In genomic region chr19:41310031-41310831, GRCh38 we compare ENCODE assay signal across 8 cellular contexts. TPM values are rescaled to one million over a fixed set of nuclear protein-coding genes. Genes with fewer than 3 reads are reported as not detected.
DNase-seq lines count a peak whose midpoint lies in the region; ATAC-seq and TF ChIP-seq lines count a peak whose summit lies in the region.

TSS of gene CCDC97 (plus strand) at chr19:41310172. CDS start at chr19:41310311, 139 bp downstream.

- H3K27me3 ChIP-seq in left lung = no peaks in the 10 kb centered on the region

- H3K4me1 ChIP-seq in left lung = peaks cover 28 to 70% of the 10 kb centered on the region in 2 donors

- TF ChIP-seq CTCF in left lung (IDR thresholded peaks at IDR 0.05) = no peak

- intact Hi-C loops in left lung (cut with DNase I) = no loop called here

- DNase-seq in AG20443 (ENCODE audit: low spot score) (peak; percentile 95), NCI-H526 (lab: John Stamatoyannopoulos, UW) (peak; percentile 72 to 93), dedifferentiated amniotic fluid mesenchymal stem cell (ENCODE audit: extremely low spot score) (peak; percentile 82), left lung (peak; percentile 90 to 95)
- peak; percentile 87 for DNase-seq in activated CD4-positive, alpha-beta T cell treated with anti-CD3 and anti-CD28 coated beads, Interleukin-2, amount 50 U/mL, for 1 hour
- DNase-seq in stimulated activated CD4-positive, alpha-beta T cell treated with anti-CD3 and anti-CD28 coated beads, Interleukin-4, amount 100 ng/mL, for 1 hour = peak; percentile 89

- H3K4me3 ChIP-seq in left lung = peak within 1 kb of the TSS; percentile 63 to 85

- no peaks in the 10 kb centered on the region for H3K9me3 ChIP-seq in left lung

- peak; percentile 81 for ATAC-seq in GM19035 (IDR thresholded peaks at IDR 0.05; ENCODE audit: unreplicated experiment)
- peak; percentile 73 for ATAC-seq in HG03442 (IDR thresholded peaks at IDR 0.05; ENCODE audit: unreplicated experiment)
- peak; percentile 82 for ATAC-seq in left lung

- H3K27ac ChIP-seq in left lung = peak within 1 kb of the TSS; percentile 96 to 98

- peaks cover 0 to 59% of the 10 kb centered on the region in 2 donors for H3K36me3 ChIP-seq in left lung

RNA-seq across cellular contexts. Expression of gene CCDC97, which starts in this region (rescaled TPM):
- total RNA-seq in left lung = 10 to 100 TPM; 25.3 to 30.2 TPM

Comparison
In these comparisons a context has a peak if more than half of its experiments do, and no peak if none do; other contexts are left out.
1. Peak in every context shown above with its lines: DNase-seq, ATAC-seq, H3K4me3 ChIP-seq and H3K27ac ChIP-seq.